13 cellular contexts compared by ENCODE assay signal in genomic region chr6:151376440-151376839, GRCh38. TPM values are rescaled to one million over a fixed set of nuclear protein-coding genes. Genes with fewer than 3 reads are reported as not detected.
DNase-seq lines count a peak whose midpoint lies in the region; ATAC-seq and TF ChIP-seq lines count a peak whose summit lies in the region.
"Had no signal": no experiment of that assay in that cellular context is flagged by ENCODE, and none has a peak within 500 bp of the region (broad histone marks: within the 10 kb centered on the region; RNA-seq: fewer than 3 reads in every experiment).

No MANE protein-coding gene starts in this region.

- H3K36me3 Mint-ChIP-seq in T-helper 2 cell treated with Interferon-gamma antibody and Interleukin-4, amounts not matched to agents 5 μg/mL and 100 μg/mL, for 36 hours (ENCODE audit: low read depth) = peaks cover 35% of the 10 kb centered on the region

- DNase-seq in DND-41 (no peak), germinal center (ENCODE audit: low spot score) (peak; percentile 10), HPDE6-E6E7 (ENCODE audit: extremely low spot score) (no peak), occipital lobe (lab: John Stamatoyannopoulos, UW) (no peak), DMS 273 treated with DMSO at 0.1 percent for 48 hours (lab: John Stamatoyannopoulos, UW) (no peak)
- DNase-seq in T-helper 2 cell treated with Interferon-gamma antibody and Interleukin-4, amounts not matched to agents 5 μg/mL and 100 μg/mL, for 36 hours (ENCODE audit: low spot score) = no peak
- DNase-seq: cerebellar nuclear complex; NCI-H1092 treated with DMSO at 0.1 percent for 48 hours; stimulated activated CD4-positive, alpha-beta T cell treated with anti-CD3 and anti-CD28 coated beads, Interleukin-4, amount 100 ng/mL, for 24 hours had no signal

- TF ChIP-seq CTCF in DND-41 (IDR thresholded peaks at IDR 0.05; ENCODE audit: borderline replicate concordance, extremely low read depth, low read length, poor library complexity, severe bottlenecking) = no peak

- no peaks in the 10 kb centered on the region for H3K9me3 ChIP-seq in DND-41 (ENCODE audit: insufficient read depth, low read length, severe bottlenecking)
- H3K9me3 ChIP-seq: thoracic aorta had no signal

- H3K27me3 Mint-ChIP-seq in T-helper 2 cell treated with Interferon-gamma antibody and Interleukin-4, amounts not matched to agents 5 μg/mL and 100 μg/mL, for 36 hours (ENCODE audit: low read depth) = no peaks in the 10 kb centered on the region

- H3K9ac ChIP-seq in DND-41 (ENCODE audit: low read depth, low read length) = no peak overlapping the region
- H3K9ac ChIP-seq: parathyroid adenoma had no signal

- ATAC-seq in DND-41 (ENCODE audit: insufficient read depth, low read depth) (peak; percentile 81), HG02840 (IDR thresholded peaks at IDR 0.05; ENCODE audit: low FRiP score, unreplicated experiment) (peak; percentile 44), HG03378 (IDR thresholded peaks at IDR 0.05; ENCODE audit: unreplicated experiment) (no peak)

- H3K4me3 ChIP-seq in DND-41 (ENCODE audit: low read depth in 1 of 2, low read length in 2 of 2) = no peak overlapping the region
- H3K4me3 ChIP-seq: thoracic aorta had no signal

- H2AFZ ChIP-seq in DND-41 (ENCODE audit: low read depth, low read length) = no peak overlapping the region
- H2AFZ ChIP-seq: parathyroid adenoma had no signal

- no peaks in the 10 kb centered on the region for H3K9me3 Mint-ChIP-seq in T-helper 2 cell treated with Interferon-gamma antibody and Interleukin-4, amounts not matched to agents 5 μg/mL and 100 μg/mL, for 36 hours

- peaks cover 76% of the 10 kb centered on the region for H3K4me1 Mint-ChIP-seq in T-helper 2 cell treated with Interferon-gamma antibody and Interleukin-4, amounts not matched to agents 5 μg/mL and 100 μg/mL, for 36 hours (ENCODE audit: low read depth)

- H3K27ac Mint-ChIP-seq in T-helper 2 cell treated with Interferon-gamma antibody and Interleukin-4, amounts not matched to agents 5 μg/mL and 100 μg/mL, for 36 hours = peak overlapping the region; percentile 35

- peaks cover 23% of the 10 kb centered on the region for H3K36me3 ChIP-seq in DND-41 (ENCODE audit: insufficient read depth, low read length)
- H3K36me3 ChIP-seq: thoracic aorta had no signal

- H4K20me1 ChIP-seq in DND-41 (ENCODE audit: insufficient read depth, low read length) = peaks cover 70% of the 10 kb centered on the region

- H3K4me2 ChIP-seq in DND-41 (ENCODE audit: insufficient read depth, low read length) = no peak overlapping the region

- H3K4me1 ChIP-seq in DND-41 (ENCODE audit: insufficient read depth, low read length) = peaks cover 7% of the 10 kb centered on the region; the same call in 1 of the 2 replicates
- H3K4me1 ChIP-seq: parathyroid adenoma had no signal

- H3K4me3 Mint-ChIP-seq in T-helper 2 cell treated with Interferon-gamma antibody and Interleukin-4, amounts not matched to agents 5 μg/mL and 100 μg/mL, for 36 hours = peak overlapping the region; percentile 55

- H3K27me3 ChIP-seq in DND-41 (ENCODE audit: insufficient read depth, low read length, poor library complexity) = no peaks in the 10 kb centered on the region

- H3K27ac ChIP-seq in DND-41 (ENCODE audit: low read length) = no peak overlapping the region
- H3K27ac ChIP-seq: parathyroid adenoma, thoracic aorta had no signal

- H3K79me2 ChIP-seq in DND-41 (ENCODE audit: insufficient read depth, low read length) = peaks cover 88% of the 10 kb centered on the region

RNA-seq across cellular contexts. Expression of gene ZBTB2, which starts 14.9 kb away (rescaled TPM):
- total RNA-seq in occipital lobe = 10.3 TPM
